8 cellular contexts compared by ENCODE assay signal in genomic region chr6:151807513-151808330, GRCh38. TPM values are rescaled to one million over a fixed set of nuclear protein-coding genes. Genes with fewer than 3 reads are reported as not detected.
DNase-seq lines count a peak whose midpoint lies in the region; ATAC-seq and TF ChIP-seq lines count a peak whose summit lies in the region.

Gene ESR1, plus strand, starts transcription at chr6:151807682. Its CDS starts 231 bp downstream, at chr6:151807913.

- H3K4me1 ChIP-seq in KMS-11 (ENCODE audit: low read depth, poor library complexity, severe bottlenecking) (peaks cover 19% of the 10 kb centered on the region), colonic mucosa (no peaks in the 10 kb centered on the region), mesenchymal stem cell (ENCODE audit: control insufficient read depth, insufficient read depth, low read depth, low read length) (peaks cover 13% of the 10 kb centered on the region), urinary bladder (ENCODE audit: insufficient read depth) (no peaks in the 10 kb centered on the region)

- no peaks in the 10 kb centered on the region for H3K79me1 ChIP-seq in mesenchymal stem cell (replicated peaks; ENCODE audit: low read length, poor library complexity, severe bottlenecking)

- no peak within 1 kb of the TSS for H2BK5ac ChIP-seq in mesenchymal stem cell (ENCODE audit: low read depth, low read length, poor library complexity, severe bottlenecking)

- H3K36me3 ChIP-seq in KMS-11 (ENCODE audit: insufficient read depth) (no peaks in the 10 kb centered on the region; the same call in 1 of the 2 replicates), colonic mucosa (no peaks in the 10 kb centered on the region), mesenchymal stem cell (ENCODE audit: control insufficient read depth in 1 of 2, insufficient read depth in 2 of 2, low read depth in 1 of 2, low read length in 2 of 2) (peaks cover 0 to 7% of the 10 kb centered on the region in 2 experiments), urinary bladder (ENCODE audit: insufficient read depth) (no peaks in the 10 kb centered on the region)

- no peak within 1 kb of the TSS for H4K8ac ChIP-seq in mesenchymal stem cell (ENCODE audit: low read length)

- intact Hi-C loops in Calu3 (cut with micrococcal nuclease; ENCODE audit: unreplicated experiment) = no loop called here
- intact Hi-C loops in colonic mucosa (cut with DNase I) = no loop called here

- BruUV-seq in Calu3 (replicated peaks; lab: Mats Ljungman, UMichigan) = no TSS peak

- H3K27ac ChIP-seq in KMS-11 (peak within 1 kb of the TSS; percentile 93), colonic mucosa (no peak within 1 kb of the TSS), mesenchymal stem cell (ENCODE audit: low read length, poor library complexity, severe bottlenecking) (no peak within 1 kb of the TSS), urinary bladder (ENCODE audit: low read depth) (no peak within 1 kb of the TSS)

- H3K9me3 ChIP-seq in colonic mucosa (no peaks in the 10 kb centered on the region), mesenchymal stem cell (ENCODE audit: control insufficient read depth, low read length) (no peaks in the 10 kb centered on the region)

- WGBS in mesenchymal stem cell = 2% methylated on average over 59 of the region's 67 CpGs
- 5% methylated on average over 67 of the region's 67 CpGs for WGBS in urinary bladder

- H2BK120ac ChIP-seq in mesenchymal stem cell (ENCODE audit: low read depth, low read length) = no peak within 1 kb of the TSS

- no peak within 1 kb of the TSS for H3K23ac ChIP-seq in mesenchymal stem cell (ENCODE audit: low read length in 2 of 2)

- peaks cover 54% of the 10 kb centered on the region for H3K79me2 ChIP-seq in KMS-11 (ENCODE audit: insufficient read depth, low read depth)

- H3K27ac Mint-ChIP-seq in Calu3 (ENCODE audit: unreplicated experiment) = no peak within 1 kb of the TSS

- no peak within 1 kb of the TSS for H2AK5ac ChIP-seq in mesenchymal stem cell (ENCODE audit: low read length, severe bottlenecking)

- TF ChIP-seq CTCF in Calu3 (IDR thresholded peaks at IDR 0.05; ENCODE audit: unreplicated experiment) (no peak), KMS-11 (conservative IDR thresholded peaks at IDR 0.05; ENCODE audit: low read depth, low read length) (no peak), colonic mucosa (IDR thresholded peaks at IDR 0.05) (no peak)

- H3K27me3 ChIP-seq in KMS-11 (ENCODE audit: insufficient read depth, low read depth) = no peaks in the 10 kb centered on the region
- H3K27me3 ChIP-seq in colonic mucosa = peaks cover 30% of the 10 kb centered on the region
- peaks cover 22 to 50% of the 10 kb centered on the region in 2 experiments for H3K27me3 ChIP-seq in mesenchymal stem cell (ENCODE audit: control insufficient read depth in 1 of 2, insufficient read depth in 1 of 2, low read length in 2 of 2)

- ATAC-seq in HG03108 (IDR thresholded peaks at IDR 0.05; ENCODE audit: unreplicated experiment) = no peak

- DNase-seq in Calu3 (no peak), colonic mucosa (no peak), mesenchymal stem cell (peak; percentile 2), DMS153 treated with DMSO at 0.1 percent for 48 hours (lab: John Stamatoyannopoulos, UW; ENCODE audit: unreplicated experiment) (no peak), GF-D8 (lab: John Stamatoyannopoulos, UW) (no peak)

- no peaks in the 10 kb centered on the region for H3K9me3 Mint-ChIP-seq in Calu3 (ENCODE audit: low read depth, unreplicated experiment)

- H3K36me3 Mint-ChIP-seq in Calu3 (ENCODE audit: insufficient read depth, unreplicated experiment) = no peaks in the 10 kb centered on the region

- no peaks in the 10 kb centered on the region for H4K20me1 ChIP-seq in KMS-11 (ENCODE audit: insufficient read depth)

- H3K4me2 ChIP-seq in KMS-11 = peak within 1 kb of the TSS; percentile 88
- H3K4me2 ChIP-seq in mesenchymal stem cell (ENCODE audit: low read length, poor library complexity, severe bottlenecking) = peak within 1 kb of the TSS; percentile 70

- no peaks in the 10 kb centered on the region for H3K4me1 Mint-ChIP-seq in Calu3 (ENCODE audit: low read depth, unreplicated experiment)

- peak within 1 kb of the TSS; percentile 71 for H3K4me3 Mint-ChIP-seq in Calu3 (ENCODE audit: low read depth, unreplicated experiment)

- H2BK15ac ChIP-seq in mesenchymal stem cell (ENCODE audit: low read depth, poor library complexity, severe bottlenecking) = no peak within 1 kb of the TSS

- H3K27me3 Mint-ChIP-seq in Calu3 (ENCODE audit: unreplicated experiment) = peaks cover 51% of the 10 kb centered on the region

- peak within 1 kb of the TSS; percentile 95 for H3K9ac ChIP-seq in KMS-11
- H3K9ac ChIP-seq in colonic mucosa (ENCODE audit: low read depth in 2 of 2, low read length in 2 of 2) = peak within 1 kb of the TSS in 1 of 2 donors; percentile 48
- H3K9ac ChIP-seq in mesenchymal stem cell (ENCODE audit: low read length) = peak within 1 kb of the TSS; percentile 48

- H3K4me3 ChIP-seq in KMS-11 (IDR thresholded peaks at IDR 0.05; ENCODE audit: insufficient read depth, low read depth, low read length) (no peak within 1 kb of the TSS), colonic mucosa (peak within 1 kb of the TSS; percentile 17), mesenchymal stem cell (ENCODE audit: insufficient read depth in 1 of 2, low read depth in 1 of 2, low read length in 2 of 2) (peak within 1 kb of the TSS; percentile 35 to 61), urinary bladder (ENCODE audit: low read depth, low read length) (peak within 1 kb of the TSS; percentile 64)

- H2AFZ ChIP-seq in KMS-11 (ENCODE audit: low read depth) (0 out of 2 replicates have a peak within 1 kb of the TSS, but pooled peaks have one; percentile 4), mesenchymal stem cell (ENCODE audit: low read depth, low read length) (no peak within 1 kb of the TSS)

- H4K91ac ChIP-seq in mesenchymal stem cell (ENCODE audit: low read length) = no peak within 1 kb of the TSS

- no peak within 1 kb of the TSS for H3K4ac ChIP-seq in mesenchymal stem cell (ENCODE audit: low read depth in 1 of 2, low read length in 2 of 2)

- CTCF ChIA-PET in Calu3 (lab: Charles Lee) = interaction anchor here (0.6 kb wide), 1 partner anchor 419 kb away, joined by 4 read pairs; no protein-coding TSS in a partner anchor

- H3K14ac ChIP-seq in mesenchymal stem cell (ENCODE audit: low read length in 2 of 2) = no peak within 1 kb of the TSS

- no peak within 1 kb of the TSS for H3K18ac ChIP-seq in mesenchymal stem cell (ENCODE audit: low read depth in 1 of 2, low read length in 2 of 2)

- H2BK12ac ChIP-seq in mesenchymal stem cell (ENCODE audit: low read length in 2 of 2) = no peak within 1 kb of the TSS

RNA-seq across cellular contexts. Expression of gene ESR1, which starts in this region (rescaled TPM):
- total RNA-seq in Calu3 (2022) = 0.29 and 0.50 TPM in 2 replicates
- under 1 TPM; 0.16 to 0.37 TPM for total RNA-seq in colonic mucosa
- polyA plus RNA-seq in mesenchymal stem cell (2013, experiment 1 of 2) = not detected
- polyA plus RNA-seq in mesenchymal stem cell (2013, experiment 2 of 2) = not detected
- total RNA-seq in urinary bladder = 6.9 TPM
- polyA plus RNA-seq in urinary bladder = 1.8 TPM
